Comparison of ENCODE assay signal across 14 cellular contexts in the genomic region with DNA sequence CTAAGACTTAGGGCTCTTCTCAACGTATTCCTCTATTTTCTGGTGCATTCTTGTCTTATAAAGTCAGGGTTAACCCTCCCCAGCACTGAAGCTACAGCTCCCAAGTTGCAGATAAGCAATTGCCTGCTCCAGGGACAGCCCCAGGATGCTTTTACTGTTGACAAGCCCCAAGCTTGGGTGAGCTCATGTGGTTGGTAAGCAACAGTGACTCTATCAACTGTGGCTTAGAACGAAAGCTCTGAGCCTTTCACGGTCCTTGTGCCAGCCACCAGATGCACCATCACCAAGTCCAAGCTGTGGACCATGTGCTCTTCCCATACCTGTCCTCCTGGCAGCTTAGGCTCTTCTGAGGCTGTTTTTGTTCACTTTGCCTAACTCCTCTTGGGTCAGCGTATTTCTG. TPM values are rescaled to one million over a fixed set of nuclear protein-coding genes. Genes with fewer than 3 reads are reported as not detected.
DNase-seq lines count a peak whose midpoint lies in the region; ATAC-seq and TF ChIP-seq lines count a peak whose summit lies in the region.
"Had no signal": no experiment of that assay in that cellular context is flagged by ENCODE, and none has a peak within 500 bp of the region (broad histone marks: within the 10 kb centered on the region; RNA-seq: fewer than 3 reads in every experiment).

No MANE protein-coding gene starts in this region.

- no peaks in the 10 kb centered on the region for H3K36me3 ChIP-seq in CD4-positive, alpha-beta memory T cell (ENCODE audit: insufficient read depth, low read length)
- H3K36me3 ChIP-seq in prostate gland = no peaks in the 10 kb centered on the region
- H3K36me3 ChIP-seq: thoracic aorta had no signal

- 83% methylated on average over 4 of the region's 4 CpGs for WGBS in prostate gland

- peaks cover 0 to 1% of the 10 kb centered on the region in 2 donors for H3K27me3 Mint-ChIP-seq in CD4-positive, alpha-beta memory T cell
- H3K27me3 Mint-ChIP-seq in activated T-helper 1 cell treated with anti-CD3 and anti-CD28 coated beads, Interleukin-12 subunit alpha, Interleukin-12 subunit beta, Interleukin-2, Interleukin-4 antibody, amounts not matched to agents 30 ng/mL and 10 ng/mL and 1 ng/mL, durations not matched to agents 14 hours and 24 hours and 36 hours (ENCODE audit: insufficient read depth) = peaks cover 31% of the 10 kb centered on the region
- H3K27me3 Mint-ChIP-seq: naive B cell had no signal

- no peaks in the 10 kb centered on the region for H3K9me3 ChIP-seq in CD4-positive, alpha-beta memory T cell (ENCODE audit: control insufficient read depth in 1 of 2, low read length in 2 of 2)
- H3K9me3 ChIP-seq in prostate gland = no peaks in the 10 kb centered on the region
- H3K9me3 ChIP-seq: thoracic aorta had no signal

- H3K27me3 ChIP-seq in CD4-positive, alpha-beta memory T cell (ENCODE audit: insufficient read depth, low read length) = no peaks in the 10 kb centered on the region
- no peaks in the 10 kb centered on the region for H3K27me3 ChIP-seq in prostate gland (replicated peaks; ENCODE audit: insufficient read depth)

- CTCF ChIA-PET in CD4-positive, alpha-beta memory T cell (lab: Charles Lee; ENCODE audit: partially characterized antibody) = interaction anchor here (0.8 kb wide), 1 partner anchor 19 kb away, joined by 4 read pairs; no protein-coding TSS in a partner anchor

- DNase-seq in CD4-positive, alpha-beta memory T cell = peak in 1 of 5 donors; percentile 40
- DNase-seq in ecto neural progenitor cell (ENCODE audit: low spot score) (no peak), prostate gland (ENCODE audit: low spot score) (no peak)
- DNase-seq in activated T-helper 1 cell treated with anti-CD3 and anti-CD28 coated beads, Interleukin-12 subunit alpha, Interleukin-12 subunit beta, Interleukin-2, Interleukin-4 antibody, amounts not matched to agents 30 ng/mL and 10 ng/mL and 1 ng/mL, durations not matched to agents 14 hours and 24 hours and 36 hours (ENCODE audit: low spot score) = no peak
- DNase-seq: activated gamma-delta T cell treated with Interleukin-2 at 50 U/mL for 16 hours, dermis blood vessel endothelial cell, naive B cell, SIG-M5 had no signal

- H3K9me3 Mint-ChIP-seq in CD4-positive, alpha-beta memory T cell = no peaks in the 10 kb centered on the region
- no peaks in the 10 kb centered on the region for H3K9me3 Mint-ChIP-seq in activated T-helper 1 cell treated with anti-CD3 and anti-CD28 coated beads, Interleukin-12 subunit alpha, Interleukin-12 subunit beta, Interleukin-2, Interleukin-4 antibody, amounts not matched to agents 30 ng/mL and 10 ng/mL and 1 ng/mL, durations not matched to agents 14 hours and 24 hours and 36 hours
- H3K9me3 Mint-ChIP-seq: GM23338 had no signal

- peaks cover 27% of the 10 kb centered on the region for H3K4me1 ChIP-seq in CD4-positive, alpha-beta memory T cell (ENCODE audit: insufficient read depth, low read length)
- peaks cover 13% of the 10 kb centered on the region for H3K4me1 ChIP-seq in prostate gland (replicated peaks)

- H3K4me1 Mint-ChIP-seq in CD4-positive, alpha-beta memory T cell = peaks cover 33 to 91% (median 53%) of the 10 kb centered on the region in 4 donors
- peaks cover 4% of the 10 kb centered on the region for H3K4me1 Mint-ChIP-seq in activated T-helper 1 cell treated with anti-CD3 and anti-CD28 coated beads, Interleukin-12 subunit alpha, Interleukin-12 subunit beta, Interleukin-2, Interleukin-4 antibody, amounts not matched to agents 30 ng/mL and 10 ng/mL and 1 ng/mL, durations not matched to agents 14 hours and 24 hours and 36 hours (ENCODE audit: low read depth)
- H3K4me1 Mint-ChIP-seq: GM23338 had no signal

- peak; percentile 53 for ATAC-seq in GM19395 (IDR thresholded peaks at IDR 0.05; ENCODE audit: unreplicated experiment)
- ATAC-seq in HG03060 (IDR thresholded peaks at IDR 0.05; ENCODE audit: low read depth, unreplicated experiment) = peak; percentile 54
- no peak for ATAC-seq in HG03159 (IDR thresholded peaks at IDR 0.05; ENCODE audit: unreplicated experiment)
- ATAC-seq: GM23338 had no signal

- H3K4me3 ChIP-seq in CD4-positive, alpha-beta memory T cell (ENCODE audit: low read length in 2 of 2) = no peak overlapping the region
- H3K4me3 ChIP-seq in prostate gland = no peak overlapping the region
- H3K4me3 ChIP-seq: GM23338, thoracic aorta had no signal

- H3K36me3 Mint-ChIP-seq in CD4-positive, alpha-beta memory T cell = peaks cover 0 to 3% of the 10 kb centered on the region in 2 donors
- H3K36me3 Mint-ChIP-seq in activated T-helper 1 cell treated with anti-CD3 and anti-CD28 coated beads, Interleukin-12 subunit alpha, Interleukin-12 subunit beta, Interleukin-2, Interleukin-4 antibody, amounts not matched to agents 30 ng/mL and 10 ng/mL and 1 ng/mL, durations not matched to agents 14 hours and 24 hours and 36 hours (ENCODE audit: low read depth) = no peaks in the 10 kb centered on the region

- peak overlapping the region in 1 of 8 donors; percentile 64 for H3K4me3 Mint-ChIP-seq in CD4-positive, alpha-beta memory T cell
- H3K4me3 Mint-ChIP-seq in activated T-helper 1 cell treated with anti-CD3 and anti-CD28 coated beads, Interleukin-12 subunit alpha, Interleukin-12 subunit beta, Interleukin-2, Interleukin-4 antibody, amounts not matched to agents 30 ng/mL and 10 ng/mL and 1 ng/mL, durations not matched to agents 14 hours and 24 hours and 36 hours = no peak overlapping the region
- H3K4me3 Mint-ChIP-seq: GM23338, naive B cell had no signal

- intact Hi-C loops in CD4-positive, alpha-beta memory T cell (cut with micrococcal nuclease) = no loop called here
- intact Hi-C loops in prostate gland (cut with DNase I) = no loop called here
- intact Hi-C loops in activated T-helper 1 cell treated with anti-CD3 and anti-CD28 coated beads, Interleukin-12 subunit alpha, Interleukin-12 subunit beta, Interleukin-2, Interleukin-4 antibody, amounts not matched to agents 30 ng/mL and 10 ng/mL and 1 ng/mL, durations not matched to agents 14 hours and 24 hours and 36 hours (cut with micrococcal nuclease) = no loop called here

- no peak for TF ChIP-seq POLR2A in prostate gland (IDR thresholded peaks at IDR 0.05)

- TF ChIP-seq CTCF in VCaP (conservative IDR thresholded peaks at IDR 0.05) = no peak
- TF ChIP-seq CTCF in prostate gland (IDR thresholded peaks at IDR 0.05) = no peak

- H3K27ac ChIP-seq in CD4-positive, alpha-beta memory T cell (ENCODE audit: low read depth, low read length) = no peak overlapping the region
- H3K27ac ChIP-seq in VCaP (peak overlapping the region; percentile 97), prostate gland (peak overlapping the region in 1 of 2 donors; percentile 50)
- H3K27ac ChIP-seq: thoracic aorta had no signal

- peak overlapping the region in 6 of 7 donors; percentile 25 to 51 (median 36) for H3K27ac Mint-ChIP-seq in CD4-positive, alpha-beta memory T cell
- no peak overlapping the region for H3K27ac Mint-ChIP-seq in activated T-helper 1 cell treated with anti-CD3 and anti-CD28 coated beads, Interleukin-12 subunit alpha, Interleukin-12 subunit beta, Interleukin-2, Interleukin-4 antibody, amounts not matched to agents 30 ng/mL and 10 ng/mL and 1 ng/mL, durations not matched to agents 14 hours and 24 hours and 36 hours
- H3K27ac Mint-ChIP-seq: GM23338 had no signal

- POLR2A ChIA-PET in CD4-positive, alpha-beta memory T cell (lab: Charles Lee; ENCODE audit: partially characterized antibody) = interaction anchor here (0.9 to 1.0 kb wide), 3 partner anchors 8 to 13 kb away, joined by 3 to 5 read pairs (median 4); a partner anchor contains a TSS

RNA-seq across cellular contexts. Expression of a gene that starts 13.5 kb away (rescaled TPM):
- 1 to 10 TPM; 5.6 to 6.1 TPM for total RNA-seq in CD4-positive, alpha-beta memory T cell
- 1 to 10 TPM; 3.6 to 5.2 TPM for polyA plus RNA-seq in CD4-positive, alpha-beta memory T cell
- total RNA-seq in prostate gland = 10 to 100 TPM in 1 of 2 donors, 1 to 10 TPM in 1; 6.8 to 29.0 TPM
- 0.83 and 0.93 TPM in 2 replicates for total RNA-seq in activated T-helper 1 cell treated with anti-CD3 and anti-CD28 coated beads, Interleukin-12 subunit alpha, Interleukin-12 subunit beta, Interleukin-2, Interleukin-4 antibody, amounts not matched to agents 30 ng/mL and 10 ng/mL and 1 ng/mL, durations not matched to agents 14 hours and 24 hours and 36 hours
